In the genomic region with DNA sequence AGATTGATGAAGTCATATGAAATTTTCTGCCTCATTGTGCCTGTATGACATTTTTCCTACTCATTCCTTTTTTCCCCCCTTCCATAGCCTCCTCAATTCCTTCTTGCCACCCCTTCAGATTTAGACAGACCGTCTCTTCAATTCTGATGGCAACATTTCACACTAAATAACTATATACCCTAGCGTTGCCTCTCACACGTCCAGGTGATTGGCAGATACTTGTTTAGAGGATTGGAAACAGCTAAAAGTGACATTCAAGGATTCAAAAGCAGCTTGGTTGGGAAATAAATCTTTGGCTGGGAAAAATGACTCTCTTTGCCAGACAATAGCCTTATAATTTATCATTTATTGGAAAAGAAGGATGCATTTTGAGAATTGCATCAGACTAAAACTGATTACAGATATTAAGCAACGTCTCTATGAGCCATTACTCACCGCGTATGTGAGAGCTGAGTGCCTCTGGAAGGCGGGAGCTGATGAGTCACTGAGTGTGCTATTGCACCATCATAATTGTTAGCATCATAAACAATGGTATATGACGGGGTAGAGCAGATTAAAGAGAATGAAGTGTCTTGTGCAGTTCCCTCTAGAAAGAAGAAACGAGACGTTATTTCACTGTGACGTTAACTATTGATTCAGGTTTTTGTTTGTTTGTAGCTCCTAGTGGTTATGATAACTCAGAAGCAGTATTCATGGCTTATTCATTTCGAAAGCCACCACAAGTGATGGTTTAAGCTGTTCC, we compare ENCODE assay signal across 9 cellular contexts.
DNase-seq lines count a peak whose midpoint lies in the region; ATAC-seq, FAIRE-seq and TF ChIP-seq lines count a peak whose summit lies in the region.
"Had no signal": no experiment of that assay in that cellular context is flagged by ENCODE, and none has a peak within 500 bp of the region (broad histone marks: within the 10 kb centered on the region; RNA-seq: fewer than 3 reads in every experiment).

No MANE protein-coding gene starts in this region.

- peak overlapping the region; percentile 53 for H3K27ac ChIP-seq in vagina
- H3K27ac ChIP-seq: psoas muscle had no signal

- H3K4me3 ChIP-seq in vagina, result no peak overlapping the region
- H3K4me3 ChIP-seq: psoas muscle had no signal

- intact Hi-C loops in vagina (cut with DNase I), result no loop called here

- H3K27me3 ChIP-seq in vagina, result no peaks in the 10 kb centered on the region

- FAIRE-seq in frontal cortex (lab: Jason Lieb, UNC), result no peak

- TF ChIP-seq CTCF in vagina (IDR thresholded peaks at IDR 0.05), result no peak

- H3K36me3 ChIP-seq in vagina, result no peaks in the 10 kb centered on the region

- no peak for ATAC-seq in HG02763 (IDR thresholded peaks at IDR 0.05; ENCODE audit: unreplicated experiment)

- no peaks in the 10 kb centered on the region for H3K9me3 ChIP-seq in vagina
- H3K9me3 ChIP-seq: psoas muscle had no signal

- TF ChIP-seq POLR2A in vagina (IDR thresholded peaks at IDR 0.05), result no peak

- H3K4me1 ChIP-seq in vagina, result no peaks in the 10 kb centered on the region
- H3K4me1 ChIP-seq: psoas muscle had no signal

- peak; percentile 16 for DNase-seq in stimulated activated CD4-positive, alpha-beta T cell treated with anti-CD3 and anti-CD28 coated beads, Interleukin-15, amount 100 ng/mL, for 24 hours
- DNase-seq in stimulated activated CD4-positive, alpha-beta T cell treated with anti-CD3 and anti-CD28 coated beads, Interleukin-2, amount 100 ng/mL, for 48 hours, result no peak
- DNase-seq in RKO (ENCODE audit: low spot score), result peak; percentile 94
- peak; percentile 99 for DNase-seq in fibroblast of the conjunctiva (ENCODE audit: low read depth)
- no peak for DNase-seq in vagina (ENCODE audit: extremely low spot score in 2 of 2)
- DNase-seq in NCI-H82 (lab: John Stamatoyannopoulos, UW), result no peak
- DNase-seq in frontal cortex (ENCODE audit: low spot score in 2 of 2), result no peak
- DNase-seq: psoas muscle had no signal

Comparison
In these comparisons a context has a peak if more than half of its experiments do, and no peak if none do; other contexts are left out.
1. DNase-seq: peak in stimulated activated CD4-positive, alpha-beta T cell treated with anti-CD3 and anti-CD28 coated beads, Interleukin-15, amount 100 ng/mL, for 24 hours (single experiment), RKO (single experiment) and fibroblast of the conjunctiva (single experiment); none in stimulated activated CD4-positive, alpha-beta T cell treated with anti-CD3 and anti-CD28 coated beads, Interleukin-2, amount 100 ng/mL, for 48 hours (0 of 2), vagina (0 of 2), NCI-H82 (single experiment) and frontal cortex (0 of 2).